11 cellular contexts compared by ENCODE assay signal in the genomic region with DNA sequence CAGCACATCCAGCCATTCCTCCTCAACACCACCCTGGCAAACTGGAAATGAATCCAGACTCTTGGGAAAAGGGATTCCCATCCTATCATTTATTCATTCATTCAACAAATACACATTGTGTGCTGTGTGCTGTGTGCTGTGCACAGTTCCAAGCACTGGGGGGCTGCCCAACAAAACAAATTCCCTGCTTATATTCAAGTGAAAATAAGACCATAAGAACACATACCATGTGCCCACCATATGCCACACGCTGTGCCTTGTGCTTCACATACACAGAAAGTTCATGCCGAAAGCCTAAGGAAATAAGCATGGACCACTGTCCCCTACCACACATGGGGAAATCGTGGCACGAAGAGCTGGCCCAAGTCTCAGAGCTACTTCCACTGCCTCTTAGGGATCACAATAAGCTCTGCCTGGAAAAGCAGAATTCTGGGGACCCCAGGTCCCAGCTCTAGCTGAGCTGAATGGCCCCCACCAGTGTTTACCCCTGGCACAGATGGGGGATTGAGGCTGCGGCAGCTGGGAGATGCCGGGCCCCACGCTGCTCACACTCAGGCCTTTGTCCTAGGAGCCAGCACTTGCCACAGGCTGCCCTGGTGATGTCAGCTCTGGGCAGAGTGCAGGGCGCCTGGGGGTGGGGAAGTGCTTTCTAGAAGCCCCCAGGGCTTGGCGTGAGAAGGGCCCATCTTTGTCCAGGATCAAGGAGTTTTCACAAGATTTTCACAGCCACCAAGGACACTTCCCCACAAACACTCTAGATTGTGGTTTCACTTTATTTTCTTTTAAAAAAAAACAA.
DNase-seq lines count a peak whose midpoint lies in the region; ATAC-seq and TF ChIP-seq lines count a peak whose summit lies in the region.
"Had no signal": no experiment of that assay in that cellular context is flagged by ENCODE, and none has a peak within 500 bp of the region (broad histone marks: within the 10 kb centered on the region; RNA-seq: fewer than 3 reads in every experiment).

No MANE protein-coding gene starts in this region.

- H3K27me3 Mint-ChIP-seq in CD4-positive, CD25-positive, alpha-beta regulatory T cell = no peaks in the 10 kb centered on the region
- H3K27me3 Mint-ChIP-seq in nephron progenitor cell (ENCODE audit: low read depth, poor library complexity) = no peaks in the 10 kb centered on the region

- H3K9me3 Mint-ChIP-seq in CD4-positive, CD25-positive, alpha-beta regulatory T cell = no peaks in the 10 kb centered on the region
- H3K9me3 Mint-ChIP-seq in nephron progenitor cell = no peaks in the 10 kb centered on the region

- peak overlapping the region; percentile 68 to 78 (median 78) for H3K27ac Mint-ChIP-seq in CD4-positive, CD25-positive, alpha-beta regulatory T cell
- peak overlapping the region; percentile 20 for H3K27ac Mint-ChIP-seq in nephron progenitor cell

- H3K4me3 Mint-ChIP-seq in CD4-positive, CD25-positive, alpha-beta regulatory T cell = no peak overlapping the region
- no peak overlapping the region for H3K4me3 Mint-ChIP-seq in nephron progenitor cell

- H3K27ac ChIP-seq in CD4-positive, CD25-positive, alpha-beta regulatory T cell (ENCODE audit: insufficient read depth, low read length, poor library complexity, severe bottlenecking) = peak overlapping the region; percentile 1
- H3K27ac ChIP-seq: epithelial cell of prostate, vagina had no signal

- peaks cover 90% of the 10 kb centered on the region for H3K36me3 ChIP-seq in CD4-positive, CD25-positive, alpha-beta regulatory T cell (ENCODE audit: control insufficient read depth, insufficient read depth, low read length)
- H3K36me3 ChIP-seq: vagina had no signal

- H3K4me1 ChIP-seq in CD4-positive, CD25-positive, alpha-beta regulatory T cell (ENCODE audit: control insufficient read depth, insufficient read depth, low read length, poor library complexity, severe bottlenecking) = peaks cover 4% of the 10 kb centered on the region

- no peak for ATAC-seq in CD4-positive, CD25-positive, alpha-beta regulatory T cell (ENCODE audit: low read depth in 2 of 2)
- no peak for ATAC-seq in HG03097 (IDR thresholded peaks at IDR 0.05; ENCODE audit: low FRiP score, unreplicated experiment)

- no peak for DNase-seq in CD4-positive, CD25-positive, alpha-beta regulatory T cell
- DNase-seq in NCI-H524 treated with DMSO at 0.1 percent for 48 hours (lab: John Stamatoyannopoulos, UW) (peak; percentile 53), choroid plexus epithelial cell (ENCODE audit: low read depth) (no peak), nephron progenitor cell (no peak), iPS-NIHi7 (ENCODE audit: extremely low spot score) (no peak), NCI-H748 (lab: John Stamatoyannopoulos, UW; ENCODE audit: unreplicated experiment) (no peak), OCI-M1 (lab: John Stamatoyannopoulos, UW) (no peak)
- DNase-seq: activated naive CD4-positive, alpha-beta T cell treated with anti-CD3 and anti-CD28 coated beads, Interleukin-2, amount 50 U/mL, for 16 hours had no signal

- H3K9me3 ChIP-seq in CD4-positive, CD25-positive, alpha-beta regulatory T cell (ENCODE audit: control insufficient read depth in 2 of 2, low read length in 2 of 2) = no peaks in the 10 kb centered on the region
- H3K9me3 ChIP-seq: vagina had no signal

- peaks cover 13 to 66% (median 35%) of the 10 kb centered on the region in 4 donors for H3K4me1 Mint-ChIP-seq in CD4-positive, CD25-positive, alpha-beta regulatory T cell
- peaks cover 57% of the 10 kb centered on the region for H3K4me1 Mint-ChIP-seq in nephron progenitor cell

- peaks cover 61% of the 10 kb centered on the region for H3K36me3 Mint-ChIP-seq in CD4-positive, CD25-positive, alpha-beta regulatory T cell
- peaks cover 24% of the 10 kb centered on the region for H3K36me3 Mint-ChIP-seq in nephron progenitor cell (ENCODE audit: low read depth)

- TF ChIP-seq CTCF in choroid plexus epithelial cell (conservative IDR thresholded peaks at IDR 0.05; ENCODE audit: low read depth, low read length) = peak; percentile 3
- TF ChIP-seq CTCF in nephron progenitor cell (IDR thresholded peaks at IDR 0.05) = no peak

- no peaks in the 10 kb centered on the region for H3K27me3 ChIP-seq in CD4-positive, CD25-positive, alpha-beta regulatory T cell (ENCODE audit: control insufficient read depth, insufficient read depth, low read length)
- H3K27me3 ChIP-seq: vagina had no signal

- H3K4me3 ChIP-seq in CD4-positive, CD25-positive, alpha-beta regulatory T cell (ENCODE audit: low read depth, low read length) = no peak overlapping the region
- no peak overlapping the region for H3K4me3 ChIP-seq in choroid plexus epithelial cell (ENCODE audit: low read depth, low read length)
- H3K4me3 ChIP-seq: vagina had no signal
